In the genomic region with DNA sequence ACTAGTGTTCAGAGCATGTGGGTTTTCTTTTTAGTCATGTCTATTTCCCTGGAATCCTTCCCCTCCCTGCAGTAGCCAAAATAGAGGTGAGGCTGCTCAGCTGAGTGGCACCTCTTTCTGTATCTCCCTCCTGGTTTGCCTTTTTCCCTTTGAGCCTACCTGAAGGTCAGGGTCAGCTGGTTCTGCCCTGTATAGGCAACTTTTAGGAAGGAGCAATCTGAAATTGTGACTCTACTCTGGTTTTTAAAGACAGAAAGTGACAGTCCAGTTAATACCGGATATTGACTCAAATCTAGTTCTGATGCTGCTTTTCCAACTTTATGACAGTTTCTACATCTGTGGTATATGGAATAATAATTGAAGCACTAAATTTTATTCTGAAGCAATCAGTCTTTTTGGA, we compare ENCODE assay signal across 16 cellular contexts. TPM values are rescaled to one million over a fixed set of nuclear protein-coding genes. Genes with fewer than 3 reads are reported as not detected.
DNase-seq lines count a peak whose midpoint lies in the region; ATAC-seq and TF ChIP-seq lines count a peak whose summit lies in the region.
"Had no signal": no experiment of that assay in that cellular context is flagged by ENCODE, and none has a peak within 500 bp of the region (broad histone marks: within the 10 kb centered on the region; RNA-seq: fewer than 3 reads in every experiment).

No MANE protein-coding gene starts in this region.

- no peaks in the 10 kb centered on the region for H3K27me3 ChIP-seq in CD4-positive, alpha-beta T cell (ENCODE audit: control insufficient read depth, insufficient read depth, low read length)
- no peaks in the 10 kb centered on the region for H3K27me3 ChIP-seq in lower lobe of right lung (ENCODE audit: low read depth)
- H3K27me3 ChIP-seq: BE2C, suprapubic skin had no signal

- no peak for DNase-seq in CD4-positive, alpha-beta T cell
- no peak for DNase-seq in activated CD4-positive, alpha-beta memory T cell treated with anti-CD3 and anti-CD28 coated beads, Interleukin-2, amount 10 ng/mL, durations not matched to agents 7 days and 5 days
- no peak for DNase-seq in memory B cell (ENCODE audit: low spot score in 2 of 2)
- DNase-seq in lower lobe of right lung: no peak
- no peak for DNase-seq in RPMI8226
- DNase-seq: BE2C, EL, kidney glomerular epithelial cell, mucosa of descending colon, NCI-H2081, NCI-H526 treated with DMSO at 0.1 percent for 48 hours, posterior cingulate gyrus, T1000 had no signal

- CTCF ChIA-PET in CD4-positive, alpha-beta T cell (lab: Charles Lee): interaction anchor here (1.4 to 2.1 kb wide), 2 partner anchors 26 to 52 kb away, joined by 6 to 7 read pairs; a partner anchor contains a TSS
- CTCF ChIA-PET in activated CD4-positive, alpha-beta memory T cell treated with anti-CD3 and anti-CD28 coated beads, Interleukin-2, amount 10 ng/mL, durations not matched to agents 7 days and 5 days (lab: Charles Lee): interaction anchor here (0.6 to 4.3 kb wide), 5 partner anchors 18 to 53 kb away, joined by 3 to 36 read pairs (median 5); no protein-coding TSS in a partner anchor

- peak overlapping the region; percentile 81 for H3K4me3 Mint-ChIP-seq in CD4-positive, alpha-beta T cell
- peak overlapping the region; percentile 40 for H3K4me3 Mint-ChIP-seq in activated CD4-positive, alpha-beta memory T cell treated with anti-CD3 and anti-CD28 coated beads, Interleukin-2, amount 10 ng/mL, durations not matched to agents 7 days and 5 days
- H3K4me3 Mint-ChIP-seq in memory B cell: peak overlapping the region; percentile 56

- no peaks in the 10 kb centered on the region for H3K4me1 ChIP-seq in lower lobe of right lung
- H3K4me1 ChIP-seq: BE2C had no signal

- peaks cover 62% of the 10 kb centered on the region for H3K36me3 Mint-ChIP-seq in CD4-positive, alpha-beta T cell (ENCODE audit: low read depth)
- peaks cover 65% of the 10 kb centered on the region for H3K36me3 Mint-ChIP-seq in activated CD4-positive, alpha-beta memory T cell treated with anti-CD3 and anti-CD28 coated beads, Interleukin-2, amount 10 ng/mL, durations not matched to agents 7 days and 5 days (ENCODE audit: low read depth)
- peaks cover 15% of the 10 kb centered on the region for H3K36me3 Mint-ChIP-seq in memory B cell

- no peak for TF ChIP-seq CTCF in CD4-positive, alpha-beta T cell (IDR thresholded peaks at IDR 0.05)
- TF ChIP-seq CTCF in lower lobe of right lung (IDR thresholded peaks at IDR 0.05): no peak

- no peaks in the 10 kb centered on the region for H3K9me3 ChIP-seq in CD4-positive, alpha-beta T cell (ENCODE audit: control insufficient read depth, low read length)
- H3K9me3 ChIP-seq in lower lobe of right lung: no peaks in the 10 kb centered on the region
- H3K9me3 ChIP-seq: BE2C, mucosa of descending colon, suprapubic skin had no signal

- H3K27me3 Mint-ChIP-seq in CD4-positive, alpha-beta T cell: no peaks in the 10 kb centered on the region
- no peaks in the 10 kb centered on the region for H3K27me3 Mint-ChIP-seq in activated CD4-positive, alpha-beta memory T cell treated with anti-CD3 and anti-CD28 coated beads, Interleukin-2, amount 10 ng/mL, durations not matched to agents 7 days and 5 days
- no peaks in the 10 kb centered on the region for H3K27me3 Mint-ChIP-seq in memory B cell

- H3K36me3 ChIP-seq in lower lobe of right lung: peaks cover 6% of the 10 kb centered on the region

- H3K9me3 Mint-ChIP-seq in CD4-positive, alpha-beta T cell: no peaks in the 10 kb centered on the region
- H3K9me3 Mint-ChIP-seq in activated CD4-positive, alpha-beta memory T cell treated with anti-CD3 and anti-CD28 coated beads, Interleukin-2, amount 10 ng/mL, durations not matched to agents 7 days and 5 days: no peaks in the 10 kb centered on the region
- peaks cover 2% of the 10 kb centered on the region for H3K9me3 Mint-ChIP-seq in memory B cell

- no peak for ATAC-seq in CD4-positive, alpha-beta T cell (ENCODE audit: poor library complexity)
- ATAC-seq in HG02610 (IDR thresholded peaks at IDR 0.05; ENCODE audit: unreplicated experiment) (peak; percentile 23), memory B cell (ENCODE audit: low read depth) (no peak), lower lobe of right lung (no peak), HG03439 (IDR thresholded peaks at IDR 0.05; ENCODE audit: unreplicated experiment) (no peak)

- H3K27ac Mint-ChIP-seq in CD4-positive, alpha-beta T cell: peak overlapping the region; percentile 95
- H3K27ac Mint-ChIP-seq in activated CD4-positive, alpha-beta memory T cell treated with anti-CD3 and anti-CD28 coated beads, Interleukin-2, amount 10 ng/mL, durations not matched to agents 7 days and 5 days: peak overlapping the region; percentile 77
- H3K27ac Mint-ChIP-seq in memory B cell: peak overlapping the region; percentile 77

- H3K27ac ChIP-seq in CD4-positive, alpha-beta T cell (ENCODE audit: low read depth, low read length): peak overlapping the region; percentile 52
- H3K27ac ChIP-seq in lower lobe of right lung: no peak overlapping the region
- H3K27ac ChIP-seq: suprapubic skin had no signal

- peaks cover 70% of the 10 kb centered on the region for H3K4me1 Mint-ChIP-seq in CD4-positive, alpha-beta T cell (ENCODE audit: low read depth)
- peaks cover 64% of the 10 kb centered on the region for H3K4me1 Mint-ChIP-seq in activated CD4-positive, alpha-beta memory T cell treated with anti-CD3 and anti-CD28 coated beads, Interleukin-2, amount 10 ng/mL, durations not matched to agents 7 days and 5 days
- peaks cover 36% of the 10 kb centered on the region for H3K4me1 Mint-ChIP-seq in memory B cell

- intact Hi-C loops in CD4-positive, alpha-beta T cell (cut with DNase I, micrococcal nuclease): loop anchor here (2.0 to 5.0 kb wide), 4 partner anchors 13 to 86 kb away; a partner anchor contains a TSS
- intact Hi-C loops in lower lobe of right lung (cut with DNase I): no loop called here

- no peak overlapping the region for H3K4me3 ChIP-seq in lower lobe of right lung
- H3K4me3 ChIP-seq: mucosa of descending colon, suprapubic skin had no signal

- POLR2A ChIA-PET in CD4-positive, alpha-beta T cell (lab: Charles Lee): interaction anchor here (2.0 to 13.4 kb wide), 3 partner anchors 26 to 141 kb away, joined by 19 to 367 read pairs (median 321); a partner anchor contains a TSS
- POLR2A ChIA-PET in activated CD4-positive, alpha-beta memory T cell treated with anti-CD3 and anti-CD28 coated beads, Interleukin-2, amount 10 ng/mL, durations not matched to agents 7 days and 5 days (lab: Charles Lee): interaction anchor here (0.8 to 12.4 kb wide), 8 partner anchors 10 to 85 kb away, joined by 3 to 412 read pairs (median 4); a partner anchor contains a TSS

RNA-seq across cellular contexts. Expression of a gene that starts 26.0 kb away (rescaled TPM):
- 10 to 100 TPM; 48.8 to 52.8 TPM for total RNA-seq in CD4-positive, alpha-beta T cell
- 100 to 1,000 TPM; 130 to 134 TPM for total RNA-seq in activated CD4-positive, alpha-beta memory T cell treated with anti-CD3 and anti-CD28 coated beads, Interleukin-2, amount 10 ng/mL, durations not matched to agents 7 days and 5 days
- 45.7 TPM for total RNA-seq in lower lobe of right lung

RNA-seq across cellular contexts. Expression of a gene that starts 47.2 kb away (rescaled TPM):
- total RNA-seq in CD4-positive, alpha-beta T cell: 100 to 1,000 TPM; 155 to 157 TPM
- 100 to 1,000 TPM; 572 to 576 TPM for total RNA-seq in activated CD4-positive, alpha-beta memory T cell treated with anti-CD3 and anti-CD28 coated beads, Interleukin-2, amount 10 ng/mL, durations not matched to agents 7 days and 5 days
- 36.3 TPM for total RNA-seq in lower lobe of right lung
